ENCODE assay signal across 8 cellular contexts in the genomic region with DNA sequence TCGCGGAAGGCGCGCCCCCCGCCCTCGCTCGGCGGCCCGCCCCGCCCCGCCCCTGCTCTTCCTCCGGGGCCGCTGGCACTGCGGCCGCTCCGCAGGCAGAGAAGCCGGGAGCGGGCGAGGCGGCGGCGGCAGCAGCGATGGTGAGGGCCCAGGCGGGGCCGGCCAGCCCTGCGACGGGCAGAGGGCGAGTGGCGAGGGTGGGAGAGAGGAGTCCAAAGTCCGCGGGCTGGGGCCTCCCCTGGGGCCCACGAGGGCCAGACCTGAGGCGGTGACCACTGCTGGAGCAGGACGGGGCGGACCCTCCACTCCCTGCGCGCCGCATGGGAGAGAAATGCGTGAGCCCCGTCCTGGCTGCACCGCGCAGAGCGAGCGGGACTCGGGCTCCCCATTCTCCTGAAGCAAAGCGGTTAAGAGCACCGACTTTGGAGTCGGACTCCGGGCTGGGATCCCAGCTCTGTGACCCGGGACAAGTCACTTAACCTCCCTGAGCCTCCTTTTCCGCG. TPM values are rescaled to one million over a fixed set of nuclear protein-coding genes. Genes with fewer than 3 reads are reported as not detected.
DNase-seq lines count a peak whose midpoint lies in the region; ATAC-seq and TF ChIP-seq lines count a peak whose summit lies in the region.

A gene with protein sequence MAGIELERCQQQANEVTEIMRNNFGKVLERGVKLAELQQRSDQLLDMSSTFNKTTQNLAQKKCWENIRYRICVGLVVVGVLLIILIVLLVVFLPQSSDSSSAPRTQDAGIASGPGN (plus strand): TSS at position 78 of the 503 bp plus-strand sequence. CDS start 60 bp downstream, at position 138.

- no peak for TF ChIP-seq CTCF in glutamatergic neuron (IDR thresholded peaks at IDR 0.05; ENCODE audit: partially characterized antibody, unreplicated experiment)

- peak within 1 kb of the TSS; percentile 85 for H3K4me3 Mint-ChIP-seq in activated T-helper 2 cell treated with anti-CD3 and anti-CD28 coated beads, Interferon-gamma antibody, Interleukin-2, Interleukin-4, amounts not matched to agents 10 μg/mL and 5 μg/mL and 100 μg/mL, durations not matched to agents 14 hours and 24 hours and 36 hours (ENCODE audit: low read depth)
- H3K4me3 Mint-ChIP-seq in glutamatergic neuron (ENCODE audit: unreplicated experiment): peak within 1 kb of the TSS; percentile 70

- H3K27me3 Mint-ChIP-seq in activated T-helper 2 cell treated with anti-CD3 and anti-CD28 coated beads, Interferon-gamma antibody, Interleukin-2, Interleukin-4, amounts not matched to agents 10 μg/mL and 5 μg/mL and 100 μg/mL, durations not matched to agents 14 hours and 24 hours and 36 hours (ENCODE audit: low read depth): no peaks in the 10 kb centered on the region
- H3K27me3 Mint-ChIP-seq in glutamatergic neuron (ENCODE audit: unreplicated experiment): peaks cover 6% of the 10 kb centered on the region

- peak; percentile 65 for TF ChIP-seq POLR2A in GM18951 (IDR thresholded peaks at IDR 0.05; ENCODE audit: extremely low read depth, insufficient read depth, insufficient read length)

- in situ Hi-C loops in GM18951 (cut with MboI; ENCODE audit: low sequenced_read_pairs, unreplicated experiment): no loop called here

- intact Hi-C loops in activated T-helper 2 cell treated with anti-CD3 and anti-CD28 coated beads, Interferon-gamma antibody, Interleukin-2, Interleukin-4, amounts not matched to agents 10 μg/mL and 5 μg/mL and 100 μg/mL, durations not matched to agents 14 hours and 24 hours and 36 hours (cut with micrococcal nuclease): no loop called here
- intact Hi-C loops in posterior vena cava (cut with DNase I): no loop called here

- H3K9me3 Mint-ChIP-seq in activated T-helper 2 cell treated with anti-CD3 and anti-CD28 coated beads, Interferon-gamma antibody, Interleukin-2, Interleukin-4, amounts not matched to agents 10 μg/mL and 5 μg/mL and 100 μg/mL, durations not matched to agents 14 hours and 24 hours and 36 hours: no peaks in the 10 kb centered on the region
- H3K9me3 Mint-ChIP-seq in glutamatergic neuron (ENCODE audit: unreplicated experiment): peaks cover 5% of the 10 kb centered on the region

- H3K27ac Mint-ChIP-seq in activated T-helper 2 cell treated with anti-CD3 and anti-CD28 coated beads, Interferon-gamma antibody, Interleukin-2, Interleukin-4, amounts not matched to agents 10 μg/mL and 5 μg/mL and 100 μg/mL, durations not matched to agents 14 hours and 24 hours and 36 hours: peak within 1 kb of the TSS; percentile 91
- peak within 1 kb of the TSS; percentile 48 for H3K27ac Mint-ChIP-seq in glutamatergic neuron (ENCODE audit: unreplicated experiment)

- peaks cover 29% of the 10 kb centered on the region for H3K36me3 Mint-ChIP-seq in activated T-helper 2 cell treated with anti-CD3 and anti-CD28 coated beads, Interferon-gamma antibody, Interleukin-2, Interleukin-4, amounts not matched to agents 10 μg/mL and 5 μg/mL and 100 μg/mL, durations not matched to agents 14 hours and 24 hours and 36 hours (ENCODE audit: low read depth)
- no peaks in the 10 kb centered on the region for H3K36me3 Mint-ChIP-seq in glutamatergic neuron (ENCODE audit: unreplicated experiment)

- H3K4me1 Mint-ChIP-seq in activated T-helper 2 cell treated with anti-CD3 and anti-CD28 coated beads, Interferon-gamma antibody, Interleukin-2, Interleukin-4, amounts not matched to agents 10 μg/mL and 5 μg/mL and 100 μg/mL, durations not matched to agents 14 hours and 24 hours and 36 hours (ENCODE audit: low read depth): peaks cover 41% of the 10 kb centered on the region
- H3K4me1 Mint-ChIP-seq in glutamatergic neuron (ENCODE audit: low read depth, unreplicated experiment): no peaks in the 10 kb centered on the region

- ATAC-seq in HG03196 (IDR thresholded peaks at IDR 0.05; ENCODE audit: unreplicated experiment): peak; percentile 27

- DNase-seq in activated T-helper 2 cell treated with anti-CD3 and anti-CD28 coated beads, Interferon-gamma antibody, Interleukin-2, Interleukin-4, amounts not matched to agents 10 μg/mL and 5 μg/mL and 100 μg/mL, durations not matched to agents 14 hours and 24 hours and 36 hours (ENCODE audit: low spot score): no peak
- peak; percentile 50 for DNase-seq in glutamatergic neuron
- no peak for DNase-seq in posterior vena cava (ENCODE audit: low spot score)
- no peak for DNase-seq in OCI-M2 (lab: John Stamatoyannopoulos, UW; ENCODE audit: unreplicated experiment)
- no peak for DNase-seq in NCI-H1417 (lab: John Stamatoyannopoulos, UW)
- no peak for DNase-seq in NCI-H510A treated with DMSO at 0.1 percent for 48 hours (lab: John Stamatoyannopoulos, UW)

RNA-seq across cellular contexts. Expression of the gene that starts here (rescaled TPM):
- total RNA-seq in activated T-helper 2 cell treated with anti-CD3 and anti-CD28 coated beads, Interferon-gamma antibody, Interleukin-2, Interleukin-4, amounts not matched to agents 10 μg/mL and 5 μg/mL and 100 μg/mL, durations not matched to agents 14 hours and 24 hours and 36 hours: 41.0 and 41.3 TPM in 2 replicates
- total RNA-seq in glutamatergic neuron (ENCODE audit: unreplicated experiment) (1.4 TPM), posterior vena cava (10 to 100 TPM; 79.9 to 96.2 TPM)

Comparison
In these comparisons a context has a peak if more than half of its experiments do, and no peak if none do; other contexts are left out.
1. RNA of the gene that starts here (total RNA-seq): 79.9 to 96.2 TPM in posterior vena cava and 41.0 to 41.3 TPM in activated T-helper 2 cell treated with anti-CD3 and anti-CD28 coated beads, Interferon-gamma antibody, Interleukin-2, Interleukin-4, amounts not matched to agents 10 μg/mL and 5 μg/mL and 100 μg/mL, durations not matched to agents 14 hours and 24 hours and 36 hours; 1.4 TPM in glutamatergic neuron (single experiment); every median in the first group is over 10 times any median in the second.